In the genomic region with DNA sequence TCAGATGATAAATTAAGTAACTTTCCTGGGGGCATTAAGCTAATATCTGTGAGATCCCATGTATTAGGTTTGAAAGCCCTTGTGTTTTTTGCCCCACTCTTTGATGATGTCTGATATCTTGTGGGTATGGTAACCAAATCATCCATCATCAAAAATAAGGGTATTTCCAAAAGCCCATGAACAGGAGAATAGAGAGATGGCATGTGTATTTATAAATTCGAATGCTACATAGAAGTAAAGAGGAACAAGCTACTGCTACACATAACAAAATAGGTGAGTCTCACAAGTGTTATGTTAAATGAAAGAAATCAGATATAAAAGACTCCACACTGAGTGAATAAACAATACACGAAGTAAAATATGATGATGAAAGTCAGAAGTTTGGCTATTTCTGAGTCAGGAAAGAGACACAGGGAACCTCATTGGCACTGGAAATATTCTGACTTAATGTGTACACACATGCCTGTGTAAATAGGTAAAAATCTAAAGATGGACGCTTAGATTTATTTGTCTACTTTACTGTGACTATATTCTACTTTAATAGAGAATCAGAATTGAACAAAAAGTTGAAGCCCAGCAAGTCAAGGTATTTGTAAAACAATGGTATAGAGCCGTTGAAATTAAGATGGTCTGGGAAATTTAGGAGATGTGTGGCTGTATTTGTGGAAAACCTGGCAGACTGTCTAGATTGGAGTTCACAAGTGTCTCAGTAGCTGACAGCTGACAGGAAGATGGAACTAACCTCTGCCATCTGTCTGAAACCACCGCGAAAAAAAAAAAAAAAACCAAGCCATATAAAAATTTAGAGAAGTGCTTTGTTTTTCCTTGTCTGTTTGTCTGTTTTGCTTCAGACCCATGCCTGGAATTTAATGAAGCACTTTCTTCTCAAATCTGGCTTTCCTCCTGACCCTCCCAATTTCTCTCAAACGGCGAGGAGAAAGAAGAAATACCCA, we compare ENCODE assay signal across 10 cellular contexts.
DNase-seq lines count a peak whose midpoint lies in the region; ATAC-seq and TF ChIP-seq lines count a peak whose summit lies in the region.
"Had no signal": no experiment of that assay in that cellular context is flagged by ENCODE, and none has a peak within 500 bp of the region (broad histone marks: within the 10 kb centered on the region; RNA-seq: fewer than 3 reads in every experiment).

No MANE protein-coding gene starts in this region.

- H3K4me1 Mint-ChIP-seq in activated T-cell treated with anti-CD3 and anti-CD28 coated beads, Interleukin-2, amount 50 U/mL, for 72 hours (ENCODE audit: low read depth) = peaks cover 29% of the 10 kb centered on the region
- H3K4me1 Mint-ChIP-seq in mesothelial cell of epicardium = peaks cover 38% of the 10 kb centered on the region
- peaks cover 2 to 7% (median 3%) of the 10 kb centered on the region in 3 donors for H3K4me1 Mint-ChIP-seq in CD8-positive, alpha-beta memory T cell

- TF ChIP-seq EP300 in transverse colon (IDR thresholded peaks at IDR 0.05; ENCODE audit: low read depth) = no peak

- intact Hi-C loops in transverse colon (cut with DNase I; ENCODE audit: low total_unique reads) = loop anchor here (5.0 kb wide), 1 partner anchor 648 kb away; no protein-coding TSS in a partner anchor

- TF ChIP-seq CTCF in VCaP (conservative IDR thresholded peaks at IDR 0.05) (no peak), mesothelial cell of epicardium (IDR thresholded peaks at IDR 0.05; ENCODE audit: unreplicated experiment) (no peak), transverse colon (IDR thresholded peaks at IDR 0.05) (no peak)

- no peaks in the 10 kb centered on the region for H3K9me3 ChIP-seq in transverse colon
- H3K9me3 ChIP-seq in CD8-positive, alpha-beta memory T cell (ENCODE audit: low read length) = no peaks in the 10 kb centered on the region
- H3K9me3 ChIP-seq: upper lobe of left lung had no signal

- WGBS in transverse colon (ENCODE audit: low coverage in 1 of 2), 2 donors = 49 to 53% methylated on average over 7 to 8 of the region's 8 CpGs

- peak overlapping the region; percentile 43 for H3K27ac Mint-ChIP-seq in activated T-cell treated with anti-CD3 and anti-CD28 coated beads, Interleukin-2, amount 50 U/mL, for 72 hours
- H3K27ac Mint-ChIP-seq in mesothelial cell of epicardium = peak overlapping the region; percentile 94
- H3K27ac Mint-ChIP-seq in CD8-positive, alpha-beta memory T cell = no peak overlapping the region

- no peak for TF ChIP-seq POLR2A in transverse colon (IDR thresholded peaks at IDR 0.05)

- in situ Hi-C loops in transverse colon (cut with MboI; ENCODE audit: low pct_ligation_motif_present in 1 of 4, low pct_unique_long_range_greater_than_20kb in 1 of 4, low sequenced_read_pairs in 3 of 4) = no loop called here

- H3K27me3 Mint-ChIP-seq in activated T-cell treated with anti-CD3 and anti-CD28 coated beads, Interleukin-2, amount 50 U/mL, for 72 hours (ENCODE audit: low read depth) = no peaks in the 10 kb centered on the region
- no peaks in the 10 kb centered on the region for H3K27me3 Mint-ChIP-seq in mesothelial cell of epicardium (ENCODE audit: low read depth)
- H3K27me3 Mint-ChIP-seq in CD8-positive, alpha-beta memory T cell = peaks cover 9% of the 10 kb centered on the region in 2 donors

- H3K36me3 ChIP-seq in transverse colon (no peaks in the 10 kb centered on the region), H7 (replicated peaks; ENCODE audit: control insufficient read depth, insufficient read depth, low read length) (no peaks in the 10 kb centered on the region)
- no peaks in the 10 kb centered on the region for H3K36me3 ChIP-seq in CD8-positive, alpha-beta memory T cell (ENCODE audit: insufficient read depth, low read length)
- H3K36me3 ChIP-seq: upper lobe of left lung had no signal

- CTCF ChIA-PET in CD8-positive, alpha-beta memory T cell (lab: Charles Lee) = no interaction called here

- ATAC-seq in activated T-cell treated with anti-CD3 and anti-CD28 coated beads, Interleukin-2, amount 50 U/mL, for 72 hours (replicated peaks in 1 of 2) = no peak
- ATAC-seq: K562 had no signal

- no peak overlapping the region for H3K4me3 ChIP-seq in transverse colon
- no peak overlapping the region for H3K4me3 ChIP-seq in CD8-positive, alpha-beta memory T cell (ENCODE audit: low read length)
- no peak overlapping the region for H3K4me3 ChIP-seq in H7 (ENCODE audit: insufficient read depth, low read depth, low read length)
- H3K4me3 ChIP-seq: K562, upper lobe of left lung had no signal

- DNase-seq in activated T-cell treated with anti-CD3 and anti-CD28 coated beads, Interleukin-2, amount 50 U/mL, for 72 hours = no peak
- no peak for DNase-seq in activated T-cell treated with anti-CD3 and anti-CD28 coated beads, Interleukin-2, amount 50 U/mL, for 1 hour
- no peak for DNase-seq in mesothelial cell of epicardium (ENCODE audit: low spot score in 2 of 2, unreplicated experiment in 2 of 2)
- no peak for DNase-seq in transverse colon
- no peak for DNase-seq in CD8-positive, alpha-beta memory T cell
- DNase-seq in H7 = no peak
- DNase-seq in cerebellar nuclear complex (lab: John Stamatoyannopoulos, UW) = no peak
- DNase-seq: upper lobe of left lung had no signal

- POLR2A ChIA-PET in CD8-positive, alpha-beta memory T cell (lab: Charles Lee) = no interaction called here

- H3K4me1 ChIP-seq in transverse colon = peaks cover 17 to 41% (median 21%) of the 10 kb centered on the region in 4 donors
- peaks cover 11% of the 10 kb centered on the region for H3K4me1 ChIP-seq in CD8-positive, alpha-beta memory T cell (ENCODE audit: insufficient read depth, low read length)

- H3K27ac ChIP-seq in VCaP (peak overlapping the region; percentile 43), transverse colon (peak overlapping the region; percentile 80 to 89 (median 83))
- H3K27ac ChIP-seq in CD8-positive, alpha-beta memory T cell (ENCODE audit: low read depth, low read length) = no peak overlapping the region

- H3K36me3 Mint-ChIP-seq in activated T-cell treated with anti-CD3 and anti-CD28 coated beads, Interleukin-2, amount 50 U/mL, for 72 hours (ENCODE audit: insufficient read depth in 2 of 2) = no peaks in the 10 kb centered on the region
- H3K36me3 Mint-ChIP-seq in mesothelial cell of epicardium = no peaks in the 10 kb centered on the region
- H3K36me3 Mint-ChIP-seq in CD8-positive, alpha-beta memory T cell = peaks cover 0 to 12% (median 0%) of the 10 kb centered on the region in 3 donors

- H3K9me3 Mint-ChIP-seq in activated T-cell treated with anti-CD3 and anti-CD28 coated beads, Interleukin-2, amount 50 U/mL, for 72 hours = no peaks in the 10 kb centered on the region
- peaks cover 3% of the 10 kb centered on the region for H3K9me3 Mint-ChIP-seq in mesothelial cell of epicardium
- H3K9me3 Mint-ChIP-seq in CD8-positive, alpha-beta memory T cell = no peaks in the 10 kb centered on the region

- H3K27me3 ChIP-seq in transverse colon = no peaks in the 10 kb centered on the region
- H3K27me3 ChIP-seq in CD8-positive, alpha-beta memory T cell (ENCODE audit: insufficient read depth, low read length, poor library complexity, severe bottlenecking) = no peaks in the 10 kb centered on the region
- no peaks in the 10 kb centered on the region for H3K27me3 ChIP-seq in H7 (ENCODE audit: control insufficient read depth, insufficient read depth, low read length)
- H3K27me3 ChIP-seq: upper lobe of left lung had no signal

- H3K4me3 Mint-ChIP-seq in activated T-cell treated with anti-CD3 and anti-CD28 coated beads, Interleukin-2, amount 50 U/mL, for 72 hours = peak overlapping the region in 1 of 2 donors; percentile 41
- H3K4me3 Mint-ChIP-seq in mesothelial cell of epicardium = peak overlapping the region; percentile 32
- no peak overlapping the region for H3K4me3 Mint-ChIP-seq in CD8-positive, alpha-beta memory T cell

Comparison
In these comparisons a context has a peak if more than half of its experiments do, and no peak if none do; other contexts are left out.
1. H3K27ac Mint-ChIP-seq: peak in activated T-cell treated with anti-CD3 and anti-CD28 coated beads, Interleukin-2, amount 50 U/mL, for 72 hours (single experiment) and mesothelial cell of epicardium (single experiment); none in CD8-positive, alpha-beta memory T cell (0 of 8).